In the genomic region with DNA sequence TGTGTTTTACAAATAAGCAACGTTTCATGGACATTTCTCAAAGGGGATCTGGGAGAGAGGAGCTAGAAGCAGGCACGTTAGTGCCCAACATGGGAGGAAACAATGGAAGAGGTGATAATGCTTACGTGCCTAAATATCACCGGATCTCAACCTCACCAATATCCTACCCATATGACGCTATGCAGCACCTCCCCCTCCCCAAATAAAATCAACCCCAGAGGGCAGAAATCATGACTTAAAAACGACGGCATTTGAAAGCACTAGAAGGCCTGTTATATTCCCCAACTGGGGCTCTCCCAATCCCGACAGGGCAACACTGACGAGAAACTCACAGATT, we compare ENCODE assay signal across 8 cellular contexts. TPM values are rescaled to one million over a fixed set of nuclear protein-coding genes. Genes with fewer than 3 reads are reported as not detected.
DNase-seq lines count a peak whose midpoint lies in the region; ATAC-seq, FAIRE-seq and TF ChIP-seq lines count a peak whose summit lies in the region.

No MANE protein-coding gene starts in this region.

- no peak for FAIRE-seq in A549 (lab: Jason Lieb, UNC)

- no peak for TF ChIP-seq RAD21 in A549 (conservative IDR thresholded peaks at IDR 0.05 in 1 of 2, IDR thresholded peaks at IDR 0.05 in 1 of 2)

- WGBS in A549 (ENCODE audit: missing lambda C conversion rate), result 1% methylated on average over 9 of the region's 9 CpGs
- WGBS in body of pancreas, 2 donors, result 0% methylated on average over 7 to 9 of the region's 9 CpGs
- WGBS in right lobe of liver (ENCODE audit: insufficient coverage, low coverage, low lambda C conversion rate, missing lambda C conversion rate), result 0% methylated on average over 5 of the region's 9 CpGs
- WGBS in transverse colon (ENCODE audit: low coverage in 1 of 2), 2 donors, result 0% methylated on average over 2 to 9 of the region's 9 CpGs

- peaks cover 34% of the 10 kb centered on the region for H3K36me3 ChIP-seq in KOPT-K1 (ENCODE audit: insufficient read depth, low read length)
- peaks cover 0 to 3% of the 10 kb centered on the region in 2 donors for H3K36me3 ChIP-seq in body of pancreas (replicated peaks in 1 of 2; ENCODE audit: insufficient read depth in 1 of 2, low read depth in 2 of 2)
- no peaks in the 10 kb centered on the region for H3K36me3 ChIP-seq in right lobe of liver
- no peaks in the 10 kb centered on the region for H3K36me3 ChIP-seq in transverse colon

- TF ChIP-seq POLR2A in A549 (IDR thresholded peaks at IDR 0.05; ENCODE audit: low read length) (no peak), body of pancreas (IDR thresholded peaks at IDR 0.05) (no peak), right lobe of liver (IDR thresholded peaks at IDR 0.05) (no peak), transverse colon (IDR thresholded peaks at IDR 0.05) (no peak)

- ATAC-seq in A549, result peak; percentile 26 to 48; a peak in 4 of 6 replicates
- peak; percentile 4 for ATAC-seq in GM19035 (IDR thresholded peaks at IDR 0.05; ENCODE audit: unreplicated experiment)
- ATAC-seq in body of pancreas, result no peak
- peak in 2 of 4 donors; percentile 1 to 8 for ATAC-seq in right lobe of liver

- H3K4me2 ChIP-seq in A549, result peak overlapping the region; percentile 89

- TF ChIP-seq EP300 in A549 (IDR thresholded peaks at IDR 0.05) (no peak), transverse colon (IDR thresholded peaks at IDR 0.05; ENCODE audit: low read depth) (no peak)

- POLR2A ChIA-PET in A549 (lab: Yijun Ruan, JAX), result interaction anchor here (1.0 kb wide), 2 partner anchors 8 to 10 kb away, joined by 3 read pairs; no protein-coding TSS in a partner anchor

- intact Hi-C loops in body of pancreas (cut with DNase I) (no loop called here), right lobe of liver (cut with DNase I) (no loop called here), transverse colon (cut with DNase I; ENCODE audit: low total_unique reads) (no loop called here)

- DNase-seq in A549 (ENCODE audit: low read depth in 1 of 2, low spot score in 1 of 2) (peak in 1 of 2 experiments; percentile 13), body of pancreas (no peak), right lobe of liver (no peak), transverse colon (no peak), ureter (ENCODE audit: low spot score) (no peak), HCEC 1CT (no peak)

- in situ Hi-C loops in transverse colon (cut with MboI; ENCODE audit: low pct_ligation_motif_present in 1 of 4, low pct_unique_long_range_greater_than_20kb in 1 of 4, low sequenced_read_pairs in 3 of 4), result no loop called here

- H3K27ac ChIP-seq in A549, result peak overlapping the region; percentile 82 to 99
- peak overlapping the region; percentile 85 for H3K27ac ChIP-seq in KOPT-K1 (ENCODE audit: low read depth, low read length, poor library complexity, severe bottlenecking)
- peak overlapping the region; percentile 80 to 86 (median 84) for H3K27ac ChIP-seq in body of pancreas
- peak overlapping the region; percentile 84 to 87 (median 85) for H3K27ac ChIP-seq in right lobe of liver
- peak overlapping the region; percentile 81 to 88 (median 84) for H3K27ac ChIP-seq in transverse colon

- CTCF ChIA-PET in A549 (lab: Yijun Ruan, JAX), result interaction anchor here (0.6 kb wide), 1 partner anchor 1248 kb away, joined by 3 read pairs; no protein-coding TSS in a partner anchor

- no peaks in the 10 kb centered on the region for H3K27me3 ChIP-seq in body of pancreas
- H3K27me3 ChIP-seq in right lobe of liver, result no peaks in the 10 kb centered on the region
- H3K27me3 ChIP-seq in transverse colon, result no peaks in the 10 kb centered on the region

- no peak for TF ChIP-seq CTCF in A549 (IDR thresholded peaks at IDR 0.05)
- TF ChIP-seq CTCF in body of pancreas (IDR thresholded peaks at IDR 0.05), result no peak
- no peak for TF ChIP-seq CTCF in right lobe of liver (IDR thresholded peaks at IDR 0.05)
- no peak for TF ChIP-seq CTCF in transverse colon (IDR thresholded peaks at IDR 0.05)

- peak overlapping the region; percentile 85 for H3K4me3 ChIP-seq in A549
- peak overlapping the region; percentile 51 to 70 for H3K4me3 ChIP-seq in body of pancreas
- peak overlapping the region; percentile 77 to 85 (median 82) for H3K4me3 ChIP-seq in right lobe of liver
- H3K4me3 ChIP-seq in transverse colon, result peak overlapping the region; percentile 56 to 87 (median 72)

- H3K9me3 ChIP-seq in A549, result no peaks in the 10 kb centered on the region
- H3K9me3 ChIP-seq in KOPT-K1 (ENCODE audit: insufficient read depth, low read length, poor library complexity, severe bottlenecking), result no peaks in the 10 kb centered on the region
- H3K9me3 ChIP-seq in body of pancreas, result no peaks in the 10 kb centered on the region
- H3K9me3 ChIP-seq in right lobe of liver, result no peaks in the 10 kb centered on the region
- H3K9me3 ChIP-seq in transverse colon, result no peaks in the 10 kb centered on the region

- H3K4me1 ChIP-seq in A549, result peaks cover 9% of the 10 kb centered on the region
- H3K4me1 ChIP-seq in body of pancreas, result peaks cover 22% of the 10 kb centered on the region
- peaks cover 0 to 17% (median 4%) of the 10 kb centered on the region in 4 donors for H3K4me1 ChIP-seq in right lobe of liver
- peaks cover 11 to 29% (median 13%) of the 10 kb centered on the region in 4 donors for H3K4me1 ChIP-seq in transverse colon

TF ChIP-seq in A549, 52 proteins besides CTCF, POLR2A, EP300 and RAD21:
- TF ChIP-seq FOSB (CRISPR knock-in tag; IDR thresholded peaks at IDR 0.05), result no peak
- TF ChIP-seq MAFK (IDR thresholded peaks at IDR 0.05; ENCODE audit: partially characterized antibody), result no peak
- no peak for TF ChIP-seq HMGXB4 (CRISPR knock-in tag; IDR thresholded peaks at IDR 0.05; ENCODE audit: borderline replicate concordance)
- TF ChIP-seq PHF8 (IDR thresholded peaks at IDR 0.05; ENCODE audit: borderline replicate concordance, low read depth), result no peak
- no peak for TF ChIP-seq SMC3 (IDR thresholded peaks at IDR 0.05)

RNA-seq across cellular contexts. Expression of gene HBS1L, which starts 0.4 kb away (rescaled TPM):
- polyA plus RNA-seq in A549 (2011; rRNA removed) (51.6 and 61.7 TPM in 2 replicates), A549 (2017; fragmentation: RNase III; extraction: RNeasy Plus Mini Kit Qiagen cat#74134 plus additional on column Dnase treatment) (40.7 to 41.9 TPM (median 41.5 TPM) in 3 replicates)
- 11.4 and 11.9 TPM in 2 replicates for polyA plus RNA-seq in A549 (2012; cell fraction: cytosol; rRNA removed)
- 3.8 and 8.0 TPM in 2 replicates for polyA plus RNA-seq in A549 (2012; cell fraction: nucleus; rRNA removed)
- polyA minus RNA-seq in A549 (2011; rRNA and poly(A)+ RNA removed), result 25.1 and 36.2 TPM in 2 replicates
- total RNA-seq in body of pancreas (10 to 100 TPM; 21.3 to 29.0 TPM), right lobe of liver (10 to 100 TPM; 31.8 to 47.2 (median 37.1) TPM), transverse colon (10 to 100 TPM; 18.9 to 33.2 (median 27.1) TPM), ureter (61.2 TPM)
